25 cellular contexts compared by ENCODE assay signal in the genomic region with DNA sequence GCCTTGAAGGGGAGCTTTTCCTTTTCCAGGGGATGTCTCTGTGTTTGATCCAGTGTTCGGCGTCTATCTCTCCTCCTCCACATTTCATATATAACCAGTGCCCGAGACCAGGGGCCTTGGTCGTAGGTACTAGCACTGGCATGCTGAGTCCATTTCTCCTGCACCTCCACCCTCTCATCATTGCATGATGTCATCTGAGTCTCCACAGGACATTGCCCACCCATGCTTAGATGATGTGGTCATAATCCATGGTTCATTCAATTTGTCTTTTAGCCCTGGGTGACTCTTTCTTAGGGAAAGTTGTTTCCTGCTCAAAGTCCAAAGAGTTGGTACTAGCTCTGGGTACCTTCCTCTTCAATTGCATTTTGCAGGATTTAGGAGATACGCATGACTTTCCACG.
DNase-seq lines count a peak whose midpoint lies in the region; ATAC-seq and TF ChIP-seq lines count a peak whose summit lies in the region.
"Had no signal": no experiment of that assay in that cellular context is flagged by ENCODE, and none has a peak within 500 bp of the region (broad histone marks: within the 10 kb centered on the region; RNA-seq: fewer than 3 reads in every experiment).

No MANE protein-coding gene starts in this region.

- no peak for TF ChIP-seq EP300 in sigmoid colon (IDR thresholded peaks at IDR 0.05)

- H3K9me3 ChIP-seq in HEK293 (ENCODE audit: control insufficient read depth, insufficient read depth, low read depth, low read length) (no peaks in the 10 kb centered on the region), sigmoid colon (no peaks in the 10 kb centered on the region)
- H3K9me3 ChIP-seq: A549; BLaER1 treated with 17β-estradiol and CSF1 and Interleukin-3, amounts not matched to agents 10 nM and 100 nM; Caco-2 had no signal

- H3K9me3 Mint-ChIP-seq in effector memory CD8-positive, alpha-beta T cell = no peaks in the 10 kb centered on the region
- H3K9me3 Mint-ChIP-seq: CD4-positive, alpha-beta T cell; CD8-positive, alpha-beta T cell had no signal

- no peaks in the 10 kb centered on the region for H3K36me3 Mint-ChIP-seq in effector memory CD8-positive, alpha-beta T cell (ENCODE audit: insufficient read depth)
- H3K36me3 Mint-ChIP-seq: CD8-positive, alpha-beta T cell had no signal

- peaks cover 0 to 8% of the 10 kb centered on the region in 2 donors for H3K27me3 Mint-ChIP-seq in effector memory CD8-positive, alpha-beta T cell
- H3K27me3 Mint-ChIP-seq: B cell; CD4-positive, alpha-beta T cell had no signal

- H3K4me3 Mint-ChIP-seq in effector memory CD8-positive, alpha-beta T cell = no peak overlapping the region
- H3K4me3 Mint-ChIP-seq: B cell; CD4-positive, alpha-beta T cell; CD8-positive, alpha-beta T cell had no signal

- TF ChIP-seq CTCF in HEK293 (tag by site-specific recombination; IDR thresholded peaks at IDR 0.05) = no peak
- TF ChIP-seq CTCF in sigmoid colon (IDR thresholded peaks at IDR 0.05) = no peak

- H3K36me3 ChIP-seq in HEK293 (ENCODE audit: control insufficient read depth in 2 of 2, insufficient read depth in 1 of 2, low read length in 2 of 2) (no peaks in the 10 kb centered on the region), sigmoid colon (no peaks in the 10 kb centered on the region)
- H3K36me3 ChIP-seq: BLaER1 treated with 17β-estradiol and CSF1 and Interleukin-3, amounts not matched to agents 10 nM and 100 nM had no signal

- H3K4me1 ChIP-seq in HEK293 (ENCODE audit: control insufficient read depth, insufficient read depth, low read length) (peaks cover 4% of the 10 kb centered on the region), sigmoid colon (peaks cover 0 to 8% (median 5%) of the 10 kb centered on the region in 4 donors)
- H3K4me1 ChIP-seq: Caco-2 had no signal

- H3K4me1 Mint-ChIP-seq in effector memory CD8-positive, alpha-beta T cell (ENCODE audit: low read depth in 2 of 2) = no peaks in the 10 kb centered on the region
- H3K4me1 Mint-ChIP-seq: B cell had no signal

- TF ChIP-seq POLR2A in sigmoid colon (IDR thresholded peaks at IDR 0.05) = no peak

- intact Hi-C loops in posterior vena cava (cut with DNase I) = no loop called here
- intact Hi-C loops in sigmoid colon (cut with DNase I) = no loop called here
- intact Hi-C loops in cardiac septum (cut with DNase I) = no loop called here

- no peak overlapping the region for H3K27ac Mint-ChIP-seq in effector memory CD8-positive, alpha-beta T cell
- H3K27ac Mint-ChIP-seq: B cell; CD4-positive, alpha-beta T cell; CD8-positive, alpha-beta T cell had no signal

- POLR2A ChIA-PET in HEK293 (lab: Yijun Ruan, JAX) = no interaction called here

- no peaks in the 10 kb centered on the region for H3K27me3 ChIP-seq in sigmoid colon
- H3K27me3 ChIP-seq: BLaER1 treated with 17β-estradiol and CSF1 and Interleukin-3, amounts not matched to agents 10 nM and 100 nM had no signal

- H3K27ac ChIP-seq in HEK293 (ENCODE audit: extremely low read depth, low read depth, low read length) (no peak overlapping the region), sigmoid colon (no peak overlapping the region)
- H3K27ac ChIP-seq: 22Rv1; A549; BLaER1 treated with 17β-estradiol and CSF1 and Interleukin-3, amounts not matched to agents 10 nM and 100 nM; C4-2B had no signal

- DNase-seq in activated effector memory CD4-positive, alpha-beta T cell treated with anti-CD3 and anti-CD28 coated beads, Interleukin-2, amount 50 U/mL, for 16 hours = peak; percentile 5
- no peak for DNase-seq in activated effector memory CD4-positive, alpha-beta T cell treated with Interleukin-2 at 50 U/mL for 16 hours
- peak; percentile 5 for DNase-seq in posterior vena cava (ENCODE audit: low spot score)
- peak; percentile 17 for DNase-seq in sigmoid colon
- no peak for DNase-seq in effector memory CD8-positive, alpha-beta T cell
- no peak for DNase-seq in cardiac septum (ENCODE audit: low spot score)
- DNase-seq: AML-193; Caco-2; Calu3; CD4-positive, alpha-beta T cell; CD8-positive, alpha-beta T cell; DMS153; DMS53; DMS79; DND-41; EL; GDM1 had no signal

- CTCF ChIA-PET in HEK293 (lab: Yijun Ruan, JAX) = no interaction called here

- ATAC-seq in effector memory CD8-positive, alpha-beta T cell (replicated peaks) = no peak
- no peak for ATAC-seq in HG03432 (IDR thresholded peaks at IDR 0.05; ENCODE audit: unreplicated experiment)
- ATAC-seq: A549; CD8-positive, alpha-beta T cell; GM12878 had no signal

- WGBS in sigmoid colon, 2 donors = 93 to 97% methylated on average over 6 of the region's 6 CpGs

- H3K4me3 ChIP-seq in HEK293 (ENCODE audit: low read depth, low read length) (no peak overlapping the region), sigmoid colon (no peak overlapping the region)
- H3K4me3 ChIP-seq: A549; BLaER1 treated with 17β-estradiol and CSF1 and Interleukin-3, amounts not matched to agents 10 nM and 100 nM; GM12878 had no signal

TF ChIP-seq in HEK293, 187 proteins besides CTCF, POLR2A, EP300 and RAD21:
- TF ChIP-seq, protein P1, sequence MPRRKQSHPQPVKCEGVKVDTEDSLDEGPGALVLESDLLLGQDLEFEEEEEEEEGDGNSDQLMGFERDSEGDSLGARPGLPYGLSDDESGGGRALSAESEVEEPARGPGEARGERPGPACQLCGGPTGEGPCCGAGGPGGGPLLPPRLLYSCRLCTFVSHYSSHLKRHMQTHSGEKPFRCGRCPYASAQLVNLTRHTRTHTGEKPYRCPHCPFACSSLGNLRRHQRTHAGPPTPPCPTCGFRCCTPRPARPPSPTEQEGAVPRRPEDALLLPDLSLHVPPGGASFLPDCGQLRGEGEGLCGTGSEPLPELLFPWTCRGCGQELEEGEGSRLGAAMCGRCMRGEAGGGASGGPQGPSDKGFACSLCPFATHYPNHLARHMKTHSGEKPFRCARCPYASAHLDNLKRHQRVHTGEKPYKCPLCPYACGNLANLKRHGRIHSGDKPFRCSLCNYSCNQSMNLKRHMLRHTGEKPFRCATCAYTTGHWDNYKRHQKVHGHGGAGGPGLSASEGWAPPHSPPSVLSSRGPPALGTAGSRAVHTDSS (tag by site-specific recombination; IDR thresholded peaks at IDR 0.05) = no peak
- no peak for TF ChIP-seq ZFP69B (tag by site-specific recombination; IDR thresholded peaks at IDR 0.05)
- TF ChIP-seq ZNF629 (tag by site-specific recombination; IDR thresholded peaks at IDR 0.05) = 0 out of 2 replicates have a peak, but pooled peaks have one; percentile 42
- no peak for TF ChIP-seq TCF7L2 (IDR thresholded peaks at IDR 0.05; ENCODE audit: borderline replicate concordance, low read depth, low read length)
- TF ChIP-seq ZNF133 (tag by site-specific recombination; IDR thresholded peaks at IDR 0.05) = no peak
- TF ChIP-seq ZNF571 (tag by site-specific recombination; IDR thresholded peaks at IDR 0.05) = no peak
- TF ChIP-seq ZNF423 (tag by site-specific recombination; IDR thresholded peaks at IDR 0.05) = no peak
- no peak for TF ChIP-seq ZNF223 (tag by site-specific recombination; IDR thresholded peaks at IDR 0.05)
- TF ChIP-seq OVOL3 (tag by site-specific recombination; IDR thresholded peaks at IDR 0.05) = no peak
- no peak for TF ChIP-seq ZNF350 (tag by site-specific recombination; IDR thresholded peaks at IDR 0.05)
- no peak for TF ChIP-seq ZNF701 (tag by site-specific recombination; IDR thresholded peaks at IDR 0.05)
- TF ChIP-seq ZNF621 (tag by site-specific recombination; IDR thresholded peaks at IDR 0.05) = no peak
- TF ChIP-seq ZNF791 (tag by site-specific recombination; IDR thresholded peaks at IDR 0.05) = no peak
- TF ChIP-seq ZNF777 (tag by site-specific recombination; IDR thresholded peaks at IDR 0.05; ENCODE audit: borderline replicate concordance) = no peak
- TF ChIP-seq ZNF112 (tag by site-specific recombination; IDR thresholded peaks at IDR 0.05) = no peak
- TF ChIP-seq, protein P2, sequence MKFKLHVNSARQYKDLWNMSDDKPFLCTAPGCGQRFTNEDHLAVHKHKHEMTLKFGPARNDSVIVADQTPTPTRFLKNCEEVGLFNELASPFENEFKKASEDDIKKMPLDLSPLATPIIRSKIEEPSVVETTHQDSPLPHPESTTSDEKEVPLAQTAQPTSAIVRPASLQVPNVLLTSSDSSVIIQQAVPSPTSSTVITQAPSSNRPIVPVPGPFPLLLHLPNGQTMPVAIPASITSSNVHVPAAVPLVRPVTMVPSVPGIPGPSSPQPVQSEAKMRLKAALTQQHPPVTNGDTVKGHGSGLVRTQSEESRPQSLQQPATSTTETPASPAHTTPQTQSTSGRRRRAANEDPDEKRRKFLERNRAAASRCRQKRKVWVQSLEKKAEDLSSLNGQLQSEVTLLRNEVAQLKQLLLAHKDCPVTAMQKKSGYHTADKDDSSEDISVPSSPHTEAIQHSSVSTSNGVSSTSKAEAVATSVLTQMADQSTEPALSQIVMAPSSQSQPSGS (tag by site-specific recombination; IDR thresholded peaks at IDR 0.05; ENCODE audit: low read depth) = peak; percentile 75
- TF ChIP-seq ZIC2 (tag by site-specific recombination; IDR thresholded peaks at IDR 0.05) = peak; percentile 31

Comparison
In these comparisons a context has a peak if more than half of its experiments do, and no peak if none do; other contexts are left out.
1. DNase-seq: peak in activated effector memory CD4-positive, alpha-beta T cell treated with anti-CD3 and anti-CD28 coated beads, Interleukin-2, amount 50 U/mL, for 16 hours (single experiment), posterior vena cava (single experiment) and sigmoid colon (single experiment); none in activated effector memory CD4-positive, alpha-beta T cell treated with Interleukin-2 at 50 U/mL for 16 hours (single experiment), effector memory CD8-positive, alpha-beta T cell (0 of 3) and cardiac septum (single experiment).